Comparison of ENCODE assay signal across 14 cellular contexts in the genomic region with DNA sequence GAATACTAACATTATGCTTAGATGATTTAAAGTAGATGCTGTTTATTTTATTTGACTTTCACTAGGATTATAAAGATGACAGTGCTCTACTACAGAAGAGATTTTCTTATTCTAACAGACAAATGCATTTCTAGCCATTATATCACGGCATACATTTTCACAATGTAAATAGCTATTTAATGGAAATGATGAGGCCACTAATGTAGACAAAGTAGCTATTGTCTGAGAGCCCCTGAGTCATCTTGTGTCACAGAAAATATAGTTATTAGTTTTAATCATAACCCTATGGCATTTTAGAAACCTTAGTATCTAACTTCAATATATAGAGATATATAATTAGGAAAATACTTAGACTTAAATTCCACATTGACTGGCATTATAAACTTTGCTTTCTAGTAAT.
DNase-seq lines count a peak whose midpoint lies in the region; ATAC-seq and TF ChIP-seq lines count a peak whose summit lies in the region.
"Had no signal": no experiment of that assay in that cellular context is flagged by ENCODE, and none has a peak within 500 bp of the region (broad histone marks: within the 10 kb centered on the region; RNA-seq: fewer than 3 reads in every experiment).

No MANE protein-coding gene starts in this region.

- H3K27ac Mint-ChIP-seq in CD4-positive, alpha-beta T cell = peak overlapping the region; percentile 83

- POLR2A ChIA-PET in CD4-positive, alpha-beta T cell (lab: Charles Lee) = no interaction called here
- POLR2A ChIA-PET in PC-3 (lab: Charles Lee; ENCODE audit: unreplicated experiment) = interaction anchor here (0.7 kb wide), 2 partner anchors 117 to 158 kb away, joined by 3 to 19 read pairs; no protein-coding TSS in a partner anchor

- intact Hi-C loops in CD4-positive, alpha-beta T cell (cut with DNase I, micrococcal nuclease) = loop anchor here in 1 of 2 experiments (5.0 kb wide), 2 partner anchors 92 to 157 kb away; a partner anchor contains a TSS
- intact Hi-C loops in PC-3 (cut with micrococcal nuclease) = loop anchor here (2.0 to 10.0 kb wide), 7 partner anchors 37 to 504 kb away; no protein-coding TSS in a partner anchor

- no peaks in the 10 kb centered on the region; the same call in 1 of the 2 replicates for H3K9me2 ChIP-seq in PC-3 (replicated peaks; ENCODE audit: low read length)

- peak overlapping the region; percentile 21; the same call in 1 of the 2 replicates for H3K4me3 ChIP-seq in PC-3 (ENCODE audit: low read length)
- no peak overlapping the region for H3K4me3 ChIP-seq in adipocyte (ENCODE audit: low read length)
- H3K4me3 ChIP-seq in Peyer's patch = no peak overlapping the region
- H3K4me3 ChIP-seq: colonic mucosa, thoracic aorta had no signal

- ATAC-seq in CD4-positive, alpha-beta T cell (ENCODE audit: poor library complexity) = no peak
- ATAC-seq in PC-3 (peak; percentile 63), GM18520 (IDR thresholded peaks at IDR 0.05; ENCODE audit: unreplicated experiment) (no peak)

- TF ChIP-seq CTCF in CD4-positive, alpha-beta T cell (IDR thresholded peaks at IDR 0.05) = no peak
- TF ChIP-seq CTCF in PC-3 (conservative IDR thresholded peaks at IDR 0.05; ENCODE audit: low read depth, low read length) (no peak), Peyer's patch (IDR thresholded peaks at IDR 0.05) (no peak)

- CTCF ChIA-PET in CD4-positive, alpha-beta T cell (lab: Charles Lee) = interaction anchor here (0.7 to 1.1 kb wide), 4 partner anchors 10 to 161 kb away, joined by 3 to 5 read pairs (median 4); no protein-coding TSS in a partner anchor
- CTCF ChIA-PET in PC-3 (lab: Charles Lee) = interaction anchor here (0.6 to 1.5 kb wide), 4 partner anchors 10 to 158 kb away, joined by 3 to 4 read pairs (median 3); no protein-coding TSS in a partner anchor

- no peak overlapping the region for H3K27ac ChIP-seq in CD4-positive, alpha-beta T cell (ENCODE audit: low read depth, low read length)
- H3K27ac ChIP-seq in PC-3 (ENCODE audit: low read length) = peak overlapping the region; percentile 95
- peak overlapping the region in 1 of 4 donors; percentile 38 for H3K27ac ChIP-seq in Peyer's patch
- H3K27ac ChIP-seq: colonic mucosa, thoracic aorta had no signal

- peak overlapping the region; percentile 72 for H3K4me2 ChIP-seq in PC-3 (ENCODE audit: low read length)

- H3K27me3 ChIP-seq in CD4-positive, alpha-beta T cell (ENCODE audit: control insufficient read depth, insufficient read depth, low read length) = no peaks in the 10 kb centered on the region
- H3K27me3 ChIP-seq in PC-3 (ENCODE audit: low read length) = no peaks in the 10 kb centered on the region
- H3K27me3 ChIP-seq in adipocyte (replicated peaks; ENCODE audit: control insufficient read depth, insufficient read depth, low read length) = no peaks in the 10 kb centered on the region
- H3K27me3 ChIP-seq in Peyer's patch = no peaks in the 10 kb centered on the region
- H3K27me3 ChIP-seq: colonic mucosa had no signal

- H3K4me3 Mint-ChIP-seq in CD4-positive, alpha-beta T cell = peak overlapping the region; percentile 40

- H3K27me3 Mint-ChIP-seq in CD4-positive, alpha-beta T cell = no peaks in the 10 kb centered on the region

- no peak for TF ChIP-seq POLR2A in Peyer's patch (IDR thresholded peaks at IDR 0.05)

- H3K79me2 ChIP-seq in PC-3 (ENCODE audit: low read length) = no peaks in the 10 kb centered on the region

- BruUV-seq in PC-3 (replicated peaks; lab: Mats Ljungman, UMichigan) = no TSS peak

- no peak overlapping the region for H2AFZ ChIP-seq in PC-3 (ENCODE audit: low read length)

- H4K20me1 ChIP-seq in PC-3 (ENCODE audit: low read length) = no peaks in the 10 kb centered on the region

- peak overlapping the region; percentile 87 for H3K9ac ChIP-seq in PC-3 (ENCODE audit: low read length)
- no peak overlapping the region for H3K9ac ChIP-seq in adipocyte (ENCODE audit: low read length)

- no peaks in the 10 kb centered on the region for H3K9me3 Mint-ChIP-seq in CD4-positive, alpha-beta T cell

- DNase-seq in CD4-positive, alpha-beta T cell = no peak
- DNase-seq in COLO829 (ENCODE audit: low spot score) (peak; percentile 63), PC-3 (peak; percentile 87), adipocyte (ENCODE audit: low read depth) (peak; percentile 41), NCI-H2029 treated with DMSO at 0.1 percent for 48 hours (lab: John Stamatoyannopoulos, UW) (no peak), Peyer's patch (no peak)
- DNase-seq: activated CD8-positive, alpha-beta memory T cell treated with anti-CD3 and anti-CD28 coated beads for 24 hours; colonic mucosa; KBM-7; midbrain; NCI-H1048; NCI-H2171 treated with DMSO at 0.1 percent for 48 hours had no signal

- H3K9me3 ChIP-seq in CD4-positive, alpha-beta T cell (ENCODE audit: control insufficient read depth, low read length) = no peaks in the 10 kb centered on the region
- H3K9me3 ChIP-seq in PC-3 (ENCODE audit: low read length) = no peaks in the 10 kb centered on the region
- no peaks in the 10 kb centered on the region for H3K9me3 ChIP-seq in adipocyte (ENCODE audit: control insufficient read depth, low read length)
- H3K9me3 ChIP-seq in Peyer's patch = no peaks in the 10 kb centered on the region
- H3K9me3 ChIP-seq: colonic mucosa, thoracic aorta had no signal

- H3K36me3 ChIP-seq in PC-3 (ENCODE audit: low read depth, low read length) (no peaks in the 10 kb centered on the region), adipocyte (ENCODE audit: control insufficient read depth, insufficient read depth, low read length, severe bottlenecking) (no peaks in the 10 kb centered on the region), Peyer's patch (no peaks in the 10 kb centered on the region)
- H3K36me3 ChIP-seq: colonic mucosa, thoracic aorta had no signal

- H3K4me1 ChIP-seq in PC-3 (ENCODE audit: insufficient read depth, low read length) (peaks cover 67% of the 10 kb centered on the region), adipocyte (ENCODE audit: control insufficient read depth, insufficient read depth, low read length) (peaks cover 23% of the 10 kb centered on the region), Peyer's patch (peaks cover 0 to 10% (median 3%) of the 10 kb centered on the region in 4 donors)
- H3K4me1 ChIP-seq: colonic mucosa had no signal

- peaks cover 9% of the 10 kb centered on the region for H3F3A ChIP-seq in PC-3 (ENCODE audit: low read length, unreplicated experiment)

- H3K36me3 Mint-ChIP-seq in CD4-positive, alpha-beta T cell (ENCODE audit: low read depth) = no peaks in the 10 kb centered on the region

- H3K4me1 Mint-ChIP-seq in CD4-positive, alpha-beta T cell (ENCODE audit: low read depth) = peaks cover 68% of the 10 kb centered on the region

Comparison
In these comparisons a context has a peak if more than half of its experiments do, and no peak if none do; other contexts are left out.
1. DNase-seq: peak in COLO829 (single experiment), PC-3 (single experiment) and adipocyte (single experiment); none in CD4-positive, alpha-beta T cell (0 of 10), NCI-H2029 treated with DMSO at 0.1 percent for 48 hours (single experiment) and Peyer's patch (0 of 3).